Comparison of ENCODE assay signal across 7 cellular contexts in the genomic region with DNA sequence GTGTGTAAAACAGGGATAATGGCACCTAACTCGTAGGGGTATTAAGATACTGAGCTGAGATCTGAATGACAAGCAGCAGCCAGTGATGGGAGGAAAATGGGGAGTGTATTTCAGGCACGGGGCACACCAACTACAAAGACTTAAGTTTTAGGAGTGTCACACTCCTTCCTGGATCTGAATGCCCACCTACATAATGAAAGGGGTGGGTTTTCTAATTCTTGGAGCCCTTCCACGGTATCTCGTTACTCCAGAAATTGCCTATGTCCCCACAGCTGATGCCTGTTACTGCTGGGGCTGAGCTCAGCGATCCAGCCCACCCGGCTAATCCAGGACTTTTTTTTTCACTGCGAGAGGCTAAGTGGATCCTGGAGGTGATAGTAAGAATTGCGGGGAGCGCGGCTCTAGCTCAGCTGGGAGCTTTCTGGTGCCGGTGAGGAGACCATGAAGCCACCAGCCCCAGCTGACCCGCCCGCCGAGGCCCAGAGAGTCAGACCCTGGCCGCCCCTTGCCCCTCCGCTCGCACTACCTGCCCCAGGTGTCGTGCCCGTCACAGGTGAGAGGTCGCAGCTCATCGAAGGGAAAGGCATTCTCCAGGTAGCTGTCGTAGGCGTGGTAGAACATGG. TPM values are rescaled to one million over a fixed set of nuclear protein-coding genes. Genes with fewer than 3 reads are reported as not detected.
DNase-seq lines count a peak whose midpoint lies in the region; ATAC-seq and TF ChIP-seq lines count a peak whose summit lies in the region.

No MANE protein-coding gene starts in this region.

- peak overlapping the region; percentile 95 for H3K27ac Mint-ChIP-seq in HFFc6
- peak overlapping the region; percentile 92 to 97 for H3K27ac Mint-ChIP-seq in effector memory CD8-positive, alpha-beta T cell

- peak overlapping the region; percentile 40 for H3K4me3 ChIP-seq in mucosa of stomach (ENCODE audit: low read length)

- H3K36me3 Mint-ChIP-seq in HFFc6 (ENCODE audit: low read depth): no peaks in the 10 kb centered on the region
- peaks cover 31% of the 10 kb centered on the region for H3K36me3 Mint-ChIP-seq in effector memory CD8-positive, alpha-beta T cell (ENCODE audit: insufficient read depth)

- no peaks in the 10 kb centered on the region for H3K27me3 ChIP-seq in mucosa of stomach (ENCODE audit: control insufficient read depth, insufficient read depth, low read length)

- ATAC-seq in SK-N-SH treated with all-trans-retinoic acid at 6 μM for 48 hours: peak; percentile 63
- ATAC-seq in effector memory CD8-positive, alpha-beta T cell (replicated peaks): no peak

- no peaks in the 10 kb centered on the region for H3K27me3 Mint-ChIP-seq in HFFc6 (ENCODE audit: insufficient read depth)
- no peaks in the 10 kb centered on the region for H3K27me3 Mint-ChIP-seq in effector memory CD8-positive, alpha-beta T cell

- H3K9ac ChIP-seq in mucosa of stomach (ENCODE audit: low read length): peak overlapping the region; percentile 81

- H3K4me3 Mint-ChIP-seq in HFFc6: peak overlapping the region; percentile 98
- peak overlapping the region; percentile 95 to 96 for H3K4me3 Mint-ChIP-seq in effector memory CD8-positive, alpha-beta T cell

- TF ChIP-seq CTCF in HFFc6 (IDR thresholded peaks at IDR 0.05): peak; percentile 16; the same call in 1 of the 2 replicates

- H3K4me1 Mint-ChIP-seq in HFFc6 (ENCODE audit: low read depth): peaks cover 42% of the 10 kb centered on the region
- peaks cover 27 to 33% of the 10 kb centered on the region in 2 donors for H3K4me1 Mint-ChIP-seq in effector memory CD8-positive, alpha-beta T cell (ENCODE audit: low read depth in 2 of 2)

- H3K9me3 ChIP-seq in mucosa of stomach (ENCODE audit: control insufficient read depth, low read length): no peaks in the 10 kb centered on the region

- DNase-seq in EL (peak; percentile 49), HFFc6 (no peak), cerebellum (ENCODE audit: low spot score) (no peak), mucosa of gallbladder (ENCODE audit: low spot score) (no peak)
- no peak for DNase-seq in effector memory CD8-positive, alpha-beta T cell

- H3K9me3 Mint-ChIP-seq in HFFc6: no peaks in the 10 kb centered on the region
- H3K9me3 Mint-ChIP-seq in effector memory CD8-positive, alpha-beta T cell: no peaks in the 10 kb centered on the region

- no peaks in the 10 kb centered on the region for H3K36me3 ChIP-seq in mucosa of stomach (ENCODE audit: control insufficient read depth, insufficient read depth, low read length)

- H3K4me1 ChIP-seq in mucosa of stomach (ENCODE audit: control insufficient read depth, insufficient read depth, low read length): peaks cover 3% of the 10 kb centered on the region

TF ChIP-seq in SK-N-SH treated with all-trans-retinoic acid at 6 μM for 48 hours, 23 proteins besides CTCF, POLR2A, EP300 and RAD21:
- no peak for TF ChIP-seq TCF4 (CRISPR knock-in tag; IDR thresholded peaks at IDR 0.05; ENCODE audit: borderline replicate concordance)
- TF ChIP-seq ZC3H10 (CRISPR knock-in tag; IDR thresholded peaks at IDR 0.05): no peak
- no peak for TF ChIP-seq CSDC2 (CRISPR knock-in tag; IDR thresholded peaks at IDR 0.05)
- no peak for TF ChIP-seq ZFP3 (CRISPR knock-in tag; IDR thresholded peaks at IDR 0.05)
- TF ChIP-seq GLIS3 (CRISPR knock-in tag; IDR thresholded peaks at IDR 0.05): no peak
- TF ChIP-seq RARB (CRISPR knock-in tag; IDR thresholded peaks at IDR 0.05): no peak
- TF ChIP-seq, protein P1, sequence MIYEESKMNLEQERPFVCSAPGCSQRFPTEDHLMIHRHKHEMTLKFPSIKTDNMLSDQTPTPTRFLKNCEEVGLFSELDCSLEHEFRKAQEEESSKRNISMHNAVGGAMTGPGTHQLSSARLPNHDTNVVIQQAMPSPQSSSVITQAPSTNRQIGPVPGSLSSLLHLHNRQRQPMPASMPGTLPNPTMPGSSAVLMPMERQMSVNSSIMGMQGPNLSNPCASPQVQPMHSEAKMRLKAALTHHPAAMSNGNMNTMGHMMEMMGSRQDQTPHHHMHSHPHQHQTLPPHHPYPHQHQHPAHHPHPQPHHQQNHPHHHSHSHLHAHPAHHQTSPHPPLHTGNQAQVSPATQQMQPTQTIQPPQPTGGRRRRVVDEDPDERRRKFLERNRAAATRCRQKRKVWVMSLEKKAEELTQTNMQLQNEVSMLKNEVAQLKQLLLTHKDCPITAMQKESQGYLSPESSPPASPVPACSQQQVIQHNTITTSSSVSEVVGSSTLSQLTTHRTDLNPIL (CRISPR knock-in tag; IDR thresholded peaks at IDR 0.05; ENCODE audit: low read depth): no peak
- no peak for TF ChIP-seq OSR1 (CRISPR knock-in tag; IDR thresholded peaks at IDR 0.05)
- TF ChIP-seq, protein P2, sequence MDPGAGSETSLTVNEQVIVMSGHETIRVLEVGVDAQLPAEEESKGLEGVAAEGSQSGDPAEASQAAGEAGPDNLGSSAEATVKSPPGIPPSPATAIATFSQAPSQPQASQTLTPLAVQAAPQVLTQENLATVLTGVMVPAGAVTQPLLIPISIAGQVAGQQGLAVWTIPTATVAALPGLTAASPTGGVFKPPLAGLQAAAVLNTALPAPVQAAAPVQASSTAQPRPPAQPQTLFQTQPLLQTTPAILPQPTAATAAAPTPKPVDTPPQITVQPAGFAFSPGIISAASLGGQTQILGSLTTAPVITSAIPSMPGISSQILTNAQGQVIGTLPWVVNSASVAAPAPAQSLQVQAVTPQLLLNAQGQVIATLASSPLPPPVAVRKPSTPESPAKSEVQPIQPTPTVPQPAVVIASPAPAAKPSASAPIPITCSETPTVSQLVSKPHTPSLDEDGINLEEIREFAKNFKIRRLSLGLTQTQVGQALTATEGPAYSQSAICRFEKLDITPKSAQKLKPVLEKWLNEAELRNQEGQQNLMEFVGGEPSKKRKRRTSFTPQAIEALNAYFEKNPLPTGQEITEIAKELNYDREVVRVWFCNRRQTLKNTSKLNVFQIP (CRISPR knock-in tag; IDR thresholded peaks at IDR 0.05; ENCODE audit: borderline replicate concordance, low read depth): no peak
- TF ChIP-seq ISL1 (CRISPR knock-in tag; IDR thresholded peaks at IDR 0.05): no peak
- TF ChIP-seq ZNF70 (CRISPR knock-in tag; IDR thresholded peaks at IDR 0.05): no peak
- TF ChIP-seq BACH2 (CRISPR knock-in tag; IDR thresholded peaks at IDR 0.05; ENCODE audit: borderline replicate concordance): no peak
- TF ChIP-seq, protein P3, sequence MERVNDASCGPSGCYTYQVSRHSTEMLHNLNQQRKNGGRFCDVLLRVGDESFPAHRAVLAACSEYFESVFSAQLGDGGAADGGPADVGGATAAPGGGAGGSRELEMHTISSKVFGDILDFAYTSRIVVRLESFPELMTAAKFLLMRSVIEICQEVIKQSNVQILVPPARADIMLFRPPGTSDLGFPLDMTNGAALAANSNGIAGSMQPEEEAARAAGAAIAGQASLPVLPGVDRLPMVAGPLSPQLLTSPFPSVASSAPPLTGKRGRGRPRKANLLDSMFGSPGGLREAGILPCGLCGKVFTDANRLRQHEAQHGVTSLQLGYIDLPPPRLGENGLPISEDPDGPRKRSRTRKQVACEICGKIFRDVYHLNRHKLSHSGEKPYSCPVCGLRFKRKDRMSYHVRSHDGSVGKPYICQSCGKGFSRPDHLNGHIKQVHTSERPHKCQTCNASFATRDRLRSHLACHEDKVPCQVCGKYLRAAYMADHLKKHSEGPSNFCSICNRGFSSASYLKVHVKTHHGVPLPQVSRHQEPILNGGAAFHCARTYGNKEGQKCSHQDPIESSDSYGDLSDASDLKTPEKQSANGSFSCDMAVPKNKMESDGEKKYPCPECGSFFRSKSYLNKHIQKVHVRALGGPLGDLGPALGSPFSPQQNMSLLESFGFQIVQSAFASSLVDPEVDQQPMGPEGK (CRISPR knock-in tag; IDR thresholded peaks at IDR 0.05; ENCODE audit: borderline replicate concordance): no peak
- no peak for TF ChIP-seq ARNTL (CRISPR knock-in tag; IDR thresholded peaks at IDR 0.05; ENCODE audit: borderline replicate concordance, low read depth)
- TF ChIP-seq TOX (CRISPR knock-in tag; IDR thresholded peaks at IDR 0.05; ENCODE audit: borderline replicate concordance): no peak
- no peak for TF ChIP-seq SNAI2 (CRISPR knock-in tag; IDR thresholded peaks at IDR 0.05)
- TF ChIP-seq ZNF8 (CRISPR knock-in tag; IDR thresholded peaks at IDR 0.05): no peak
- no peak for TF ChIP-seq ZFP30 (CRISPR knock-in tag; IDR thresholded peaks at IDR 0.05)
- TF ChIP-seq PPARA (CRISPR knock-in tag; IDR thresholded peaks at IDR 0.05; ENCODE audit: borderline replicate concordance): no peak
TF ChIP-seq in SK-N-SH treated with all-trans-retinoic acid at 6 μM for 48 hours: peak in this region for 0.

RNA-seq across cellular contexts. Expression of a gene that starts 0.7 kb away (rescaled TPM):
- total RNA-seq in HFFc6 (2021; fragmentation: NEBNext Ultra II Directional; extraction: Animal tissue kit (Norgen Biotek cat#: 25700)): 10 to 100 TPM; 29.5 to 33.3 (median 32.0) TPM
- 8.4 TPM for total RNA-seq in cerebellum
- total RNA-seq in mucosa of gallbladder: 38.2 TPM

RNA-seq across cellular contexts. Expression of a gene that starts 25.5 kb away (rescaled TPM):
- total RNA-seq in HFFc6 (2021; fragmentation: NEBNext Ultra II Directional; extraction: Animal tissue kit (Norgen Biotek cat#: 25700)): 10 to 100 TPM; 21.0 to 29.6 (median 23.4) TPM
- total RNA-seq in cerebellum (13.1 TPM), mucosa of gallbladder (21.4 TPM)

RNA-seq across cellular contexts. Expression of a gene that starts 53.8 kb away (rescaled TPM):
- 10 to 100 TPM; 70.7 to 89.8 (median 81.6) TPM for total RNA-seq in HFFc6 (2021; fragmentation: NEBNext Ultra II Directional; extraction: Animal tissue kit (Norgen Biotek cat#: 25700))
- total RNA-seq in cerebellum (47.7 TPM), mucosa of gallbladder (60.5 TPM)
